In genomic region chr4:112876316-112876715, GRCh38 we compare ENCODE assay signal across 28 cellular contexts.
DNase-seq lines count a peak whose midpoint lies in the region; ATAC-seq, FAIRE-seq and TF ChIP-seq lines count a peak whose summit lies in the region.
"Had no signal": no experiment of that assay in that cellular context is flagged by ENCODE, and none has a peak within 500 bp of the region (broad histone marks: within the 10 kb centered on the region; RNA-seq: fewer than 3 reads in every experiment).

No MANE protein-coding gene starts in this region.

- H2BK20ac ChIP-seq in H9 (ENCODE audit: low read depth, low read length, poor library complexity, severe bottlenecking) = no peak overlapping the region
- no peak overlapping the region for H2BK20ac ChIP-seq in H1 (ENCODE audit: low read length)

- H3K27me3 ChIP-seq in GM23338 (ENCODE audit: insufficient read depth) (no peaks in the 10 kb centered on the region), H9 (ENCODE audit: insufficient read depth, low read length) (no peaks in the 10 kb centered on the region), H1 (replicated peaks in 1 of 4; ENCODE audit: control insufficient read depth in 3 of 4, extremely low read depth in 1 of 4, insufficient read depth in 3 of 4, low read length in 3 of 4) (no peaks in the 10 kb centered on the region), neural progenitor cell (no peaks in the 10 kb centered on the region)
- H3K27me3 ChIP-seq: BE2C, BLaER1 had no signal

- H3K4me1 Mint-ChIP-seq in GM23338 (peaks cover 14% of the 10 kb centered on the region), H9 (peaks cover 9 to 16% of the 10 kb centered on the region in 2 experiments), neural progenitor cell (peaks cover 12% of the 10 kb centered on the region)
- H3K4me1 Mint-ChIP-seq: CD14-positive monocyte; CD4-positive, alpha-beta memory T cell; CD4-positive, CD25-positive, alpha-beta regulatory T cell; CD8-positive, alpha-beta memory T cell had no signal

- H3K79me1 ChIP-seq in H9 (ENCODE audit: insufficient read depth, low read depth, low read length, poor library complexity, severe bottlenecking) = no peaks in the 10 kb centered on the region
- no peaks in the 10 kb centered on the region; the same call in 1 of the 2 replicates for H3K79me1 ChIP-seq in H1 (ENCODE audit: low read depth, low read length)

- WGBS in H9 (ENCODE audit: extremely low coverage, insufficient read length, low lambda C conversion rate) = 100% methylated on average over 1 of the region's 2 CpGs
- 60 to 100% methylated on average over 1 to 2 of the region's 2 CpGs for WGBS in H1 (ENCODE audit: extremely low coverage in 1 of 2, insufficient coverage in 1 of 2, insufficient read length in 1 of 2, insufficient replicate concordance in 2 of 2, low coverage in 1 of 2, low lambda C conversion rate in 2 of 2, missing lambda C conversion rate in 1 of 2), 2 experiments

- DNase-seq in GM23338 (ENCODE audit: low spot score) (peak; percentile 57), H9 (no peak), H1 (ENCODE audit: low read depth in 1 of 2, low spot score in 2 of 2) (no peak), neural progenitor cell (ENCODE audit: low spot score) (no peak), RCC 7860 (ENCODE audit: low spot score) (no peak)
- no peak for DNase-seq in activated CD4-positive, alpha-beta T cell treated with anti-CD3 and anti-CD28 coated beads for 4 hours
- no peak for DNase-seq in activated CD4-positive, CD25-positive, alpha-beta regulatory T cell (lab: John Stamatoyannopoulos, UW)
- DNase-seq: 8988T; ACHN; BE2C; C1 segment of cervical spinal cord; CD4-positive, alpha-beta memory T cell; CD4-positive, CD25-positive, alpha-beta regulatory T cell; CD8-positive, alpha-beta memory T cell; COR-L47; DMS 273 treated with DMSO at 0.1 percent for 48 hours; DMS153; DMS53; DMS79; DND-41; EL; GDM1 had no signal

- CTCF ChIA-PET in H1 (lab: Charles Lee; ENCODE audit: partially characterized antibody) = interaction anchor here (1.0 to 3.6 kb wide), 4 partner anchors 17 to 111 kb away, joined by 3 to 14 read pairs (median 4); no protein-coding TSS in a partner anchor

- H3T11ph ChIP-seq in H9 (ENCODE audit: low read length) = no peak overlapping the region

- H3K36me3 ChIP-seq in GM23338 (ENCODE audit: insufficient read depth) = no peaks in the 10 kb centered on the region
- H3K36me3 ChIP-seq in H1 (ENCODE audit: control insufficient read depth in 2 of 4, insufficient read depth in 4 of 4, low read length in 3 of 4) = no peaks in the 10 kb centered on the region
- H3K36me3 ChIP-seq in neural progenitor cell = peaks cover 5% of the 10 kb centered on the region
- H3K36me3 ChIP-seq: BE2C, BLaER1 had no signal

- H2BK12ac ChIP-seq in H9 (ENCODE audit: insufficient read length, low read depth, low read length) = no peak overlapping the region
- no peak overlapping the region for H2BK12ac ChIP-seq in H1 (ENCODE audit: low read depth, low read length)

- H2BK5ac ChIP-seq in H9 (ENCODE audit: insufficient read length, low read length) (no peak overlapping the region), H1 (ENCODE audit: low read depth, low read length) (no peak overlapping the region)

- no peaks in the 10 kb centered on the region for H3F3A ChIP-seq in GM23338 (replicated peaks; ENCODE audit: low read depth)
- peaks cover 23% of the 10 kb centered on the region for H3F3A ChIP-seq in neural progenitor cell (ENCODE audit: low read depth)

- H4K8ac ChIP-seq in H9 (replicated peaks; ENCODE audit: insufficient read length, low read depth, low read length) (no peak overlapping the region), H1 (ENCODE audit: extremely low read depth, insufficient read depth, low read length) (no peak overlapping the region)

- TF ChIP-seq CTCF in GM23338 (conservative IDR thresholded peaks at IDR 0.05; ENCODE audit: low read depth in 2 of 2) = no peak
- no peak for TF ChIP-seq CTCF in H9 (conservative IDR thresholded peaks at IDR 0.05)
- no peak for TF ChIP-seq CTCF in H1 (IDR thresholded peaks at IDR 0.05; ENCODE audit: control extremely low read depth in 1 of 3, insufficient read depth in 1 of 3, low read depth in 1 of 3, low read length in 3 of 3)
- no peak for TF ChIP-seq CTCF in neural progenitor cell (IDR thresholded peaks at IDR 0.05)

- H3K4ac ChIP-seq in H9 (ENCODE audit: low read depth, low read length) (no peak overlapping the region), H1 (replicated peaks; ENCODE audit: insufficient read length, low read depth, low read length) (no peak overlapping the region)

- H2AFZ ChIP-seq in GM23338 (no peak overlapping the region), H9 (ENCODE audit: low read length) (no peak overlapping the region), H1 (ENCODE audit: low read length) (no peak overlapping the region), neural progenitor cell (replicated peaks) (no peak overlapping the region)

- no peak overlapping the region for H3K14ac ChIP-seq in H9 (ENCODE audit: insufficient read depth, low read length)
- no peak overlapping the region for H3K14ac ChIP-seq in H1 (ENCODE audit: insufficient read length)

- H3K23ac ChIP-seq in H9 (ENCODE audit: insufficient read length, low read depth, low read length) (no peak overlapping the region), H1 (ENCODE audit: insufficient read length) (no peak overlapping the region)

- H3K79me2 ChIP-seq in GM23338 (replicated peaks; ENCODE audit: insufficient read depth) (peaks cover 28% of the 10 kb centered on the region), H9 (ENCODE audit: insufficient read depth, low read length) (no peaks in the 10 kb centered on the region), H1 (ENCODE audit: control insufficient read depth in 1 of 2, insufficient read depth in 2 of 2, low read length in 2 of 2) (no peaks in the 10 kb centered on the region; a peak in 1 of 4 replicates), neural progenitor cell (ENCODE audit: low read depth) (peaks cover 43% of the 10 kb centered on the region)

- no peaks in the 10 kb centered on the region for H3K9me2 ChIP-seq in GM23338 (ENCODE audit: insufficient read depth)

- H4K5ac ChIP-seq in H9 (ENCODE audit: insufficient read length, low read depth, low read length) = no peak overlapping the region
- no peak overlapping the region for H4K5ac ChIP-seq in H1 (ENCODE audit: insufficient read length, low read depth, low read length)

- no peaks in the 10 kb centered on the region for H4K20me1 ChIP-seq in GM23338 (replicated peaks; ENCODE audit: insufficient read depth)
- no peaks in the 10 kb centered on the region for H4K20me1 ChIP-seq in H9 (ENCODE audit: control insufficient read depth, insufficient read depth, insufficient read length)
- no peaks in the 10 kb centered on the region for H4K20me1 ChIP-seq in H1 (replicated peaks in 1 of 2; ENCODE audit: control insufficient read depth in 1 of 2, insufficient read depth in 2 of 2, low read length in 2 of 2)
- no peaks in the 10 kb centered on the region for H4K20me1 ChIP-seq in neural progenitor cell (ENCODE audit: low read depth)
- H4K20me1 ChIP-seq: BLaER1 had no signal

- peak overlapping the region; percentile 25; the same call in 1 of the 2 replicates for H3K27ac Mint-ChIP-seq in GM23338
- peak overlapping the region in 2 of 3 experiments; percentile 35 to 80; a peak in 4 of 7 replicates for H3K27ac Mint-ChIP-seq in H9
- no peak overlapping the region for H3K27ac Mint-ChIP-seq in neural progenitor cell
- H3K27ac Mint-ChIP-seq: CD14-positive monocyte; CD4-positive, alpha-beta memory T cell; CD4-positive, CD25-positive, alpha-beta regulatory T cell; CD8-positive, alpha-beta memory T cell had no signal

- H2BK120ac ChIP-seq in H9 (ENCODE audit: low read depth, low read length, poor library complexity, severe bottlenecking) = no peak overlapping the region
- no peak overlapping the region for H2BK120ac ChIP-seq in H1 (replicated peaks; ENCODE audit: low read depth, low read length)

- no peak overlapping the region for H3K9ac ChIP-seq in H9 (ENCODE audit: extremely low read depth, insufficient read length, low read length)
- H3K9ac ChIP-seq in H1 (replicated peaks in 1 of 4; ENCODE audit: extremely low read depth in 1 of 4, low read depth in 3 of 4, low read length in 3 of 4) = no peak overlapping the region
- H3K9ac ChIP-seq in neural progenitor cell = no peak overlapping the region
- H3K9ac ChIP-seq: BLaER1 had no signal

- peak; percentile 83 for ATAC-seq in GM23338
- ATAC-seq in GM19351 (IDR thresholded peaks at IDR 0.05; ENCODE audit: unreplicated experiment) = no peak
- ATAC-seq: GM12878 had no signal

- H3K9me3 ChIP-seq in H9 (ENCODE audit: control insufficient read depth, low read depth, low read length) (no peaks in the 10 kb centered on the region), H1 (ENCODE audit: insufficient read depth in 2 of 2, low read depth in 1 of 2, low read length in 1 of 2) (no peaks in the 10 kb centered on the region), neural progenitor cell (ENCODE audit: low read depth) (no peaks in the 10 kb centered on the region)
- H3K9me3 ChIP-seq: BE2C, BLaER1 had no signal

- no peak overlapping the region for H2AK5ac ChIP-seq in H9 (ENCODE audit: insufficient read length, low read length)
- H2AK5ac ChIP-seq in H1 (ENCODE audit: low read depth, low read length) = no peak overlapping the region

- H3K18ac ChIP-seq in H9 (ENCODE audit: insufficient read length, low read depth, low read length) (no peak overlapping the region), H1 (ENCODE audit: extremely low read depth, low read length) (no peak overlapping the region)

- no peak for TF ChIP-seq EP300 in H1 (IDR thresholded peaks at IDR 0.05; ENCODE audit: borderline replicate concordance in 1 of 2, low read depth in 2 of 2, low read length in 2 of 2)

- no peaks in the 10 kb centered on the region for H3K23me2 ChIP-seq in H9 (ENCODE audit: insufficient read length, low read depth, low read length, poor library complexity, severe bottlenecking)
- no peaks in the 10 kb centered on the region for H3K23me2 ChIP-seq in H1 (ENCODE audit: low read depth, low read length)

- H3K4me1 ChIP-seq in GM23338 (ENCODE audit: insufficient read depth) = peaks cover 9% of the 10 kb centered on the region; the same call in 1 of the 2 replicates
- H3K4me1 ChIP-seq in H9 (ENCODE audit: insufficient read depth, low read length) = peaks cover 3% of the 10 kb centered on the region; the same call in 1 of the 2 replicates
- H3K4me1 ChIP-seq in H1 (replicated peaks in 1 of 4; ENCODE audit: control insufficient read depth in 3 of 4, insufficient read depth in 4 of 4, low read length in 3 of 4) = peaks cover 0 to 3% (median 0%) of the 10 kb centered on the region in 4 experiments; a peak in 1 of 7 replicates
- peaks cover 26% of the 10 kb centered on the region for H3K4me1 ChIP-seq in neural progenitor cell
- H3K4me1 ChIP-seq: BE2C, BLaER1 had no signal

- no peak overlapping the region for H3K56ac ChIP-seq in H9 (ENCODE audit: insufficient read length, low read depth, low read length)
- no peak overlapping the region for H3K56ac ChIP-seq in H1 (replicated peaks; ENCODE audit: insufficient read length, low read depth, low read length)

- H3K4me2 ChIP-seq in GM23338 (no peak overlapping the region), H9 (ENCODE audit: insufficient read depth, insufficient read length, low read length) (no peak overlapping the region), H1 (ENCODE audit: insufficient read depth in 1 of 2, low read depth in 2 of 2, low read length in 2 of 2) (peak overlapping the region in 1 of 2 experiments; percentile 2; a peak in 1 of 4 replicates), neural progenitor cell (no peak overlapping the region)
- H3K4me2 ChIP-seq: BLaER1 had no signal

- FAIRE-seq in H1 (lab: Jason Lieb, UNC) (peak; percentile 24), RCC 7860 (lab: Jason Lieb, UNC) (no peak)
- FAIRE-seq: A204.1, GM12878, GM19239 had no signal

- H3K27ac ChIP-seq in GM23338 (ENCODE audit: low read depth) (no peak overlapping the region), H9 (ENCODE audit: insufficient read length, low read depth, low read length) (no peak overlapping the region), H1 (ENCODE audit: low read depth, low read length) (no peak overlapping the region), neural progenitor cell (peak overlapping the region; percentile 65)
- H3K27ac ChIP-seq: BLaER1 had no signal

- H3K27me3 Mint-ChIP-seq in GM23338 (ENCODE audit: insufficient read depth, low read depth, poor library complexity) (no peaks in the 10 kb centered on the region), H9 (ENCODE audit: low read depth) (no peaks in the 10 kb centered on the region), neural progenitor cell (ENCODE audit: insufficient read depth, low read depth) (no peaks in the 10 kb centered on the region)

- 0 out of 3 replicates have a peak, but pooled peaks cover 3% of the 10 kb centered on the region for H3K36me3 Mint-ChIP-seq in GM23338 (ENCODE audit: low read depth)
- peaks cover 0 to 11% (median 0%) of the 10 kb centered on the region in 3 experiments; a peak in 4 of 7 replicates for H3K36me3 Mint-ChIP-seq in H9 (ENCODE audit: insufficient read depth in 1 of 3, low read depth in 3 of 3)
- peaks cover 6% of the 10 kb centered on the region for H3K36me3 Mint-ChIP-seq in neural progenitor cell
- H3K36me3 Mint-ChIP-seq: CD14-positive monocyte; CD4-positive, alpha-beta memory T cell; CD4-positive, CD25-positive, alpha-beta regulatory T cell; CD8-positive, alpha-beta memory T cell had no signal

- POLR2A ChIA-PET in H1 (lab: Charles Lee; ENCODE audit: partially characterized antibody) = interaction anchor here (0.7 to 1.0 kb wide), 2 partner anchors 10 to 20 kb away, joined by 3 read pairs; no protein-coding TSS in a partner anchor

- H4K91ac ChIP-seq in H9 (ENCODE audit: insufficient read length, low read depth, low read length) (no peak overlapping the region), H1 (replicated peaks; ENCODE audit: insufficient read length, low read length) (no peak overlapping the region)

- no peak for TF ChIP-seq POLR2A in H1 (IDR thresholded peaks at IDR 0.05; ENCODE audit: control extremely low read depth in 1 of 2, low read depth in 2 of 2, low read length in 2 of 2)

- H3K4me3 Mint-ChIP-seq in GM23338 (no peak overlapping the region), H9 (no peak overlapping the region), neural progenitor cell (no peak overlapping the region)
- H3K4me3 Mint-ChIP-seq: CD14-positive monocyte; CD4-positive, alpha-beta memory T cell; CD4-positive, CD25-positive, alpha-beta regulatory T cell; CD8-positive, alpha-beta memory T cell had no signal

- no peak overlapping the region for H2BK15ac ChIP-seq in H9 (ENCODE audit: low read depth, low read length)
- H2BK15ac ChIP-seq in H1 (ENCODE audit: low read length) = no peak overlapping the region

- H3K4me3 ChIP-seq in GM23338 = no peak overlapping the region
- no peak overlapping the region for H3K4me3 ChIP-seq in H1 (ENCODE audit: extremely low read depth in 1 of 4, insufficient read depth in 2 of 4, low read depth in 3 of 4, low read length in 4 of 4)
- no peak overlapping the region for H3K4me3 ChIP-seq in neural progenitor cell
- H3K4me3 ChIP-seq: BLaER1, GM12878 had no signal

- TF ChIP-seq RAD21 in H1 (IDR thresholded peaks at IDR 0.05 in 1 of 2, conservative IDR thresholded peaks at IDR 0.05 in 1 of 2; ENCODE audit: low read depth in 2 of 2, low read length in 2 of 2) = no peak

- no peaks in the 10 kb centered on the region for H3K9me3 Mint-ChIP-seq in GM23338
- no peaks in the 10 kb centered on the region for H3K9me3 Mint-ChIP-seq in H9
- peaks cover 4% of the 10 kb centered on the region for H3K9me3 Mint-ChIP-seq in neural progenitor cell
